11 cellular contexts compared by ENCODE assay signal in genomic region chr17:67836205-67836987, GRCh38. TPM values are rescaled to one million over a fixed set of nuclear protein-coding genes. Genes with fewer than 3 reads are reported as not detected.
DNase-seq lines count a peak whose midpoint lies in the region; ATAC-seq and TF ChIP-seq lines count a peak whose summit lies in the region.
"Had no signal": no experiment of that assay in that cellular context is flagged by ENCODE, and none has a peak within 500 bp of the region (broad histone marks: within the 10 kb centered on the region; RNA-seq: fewer than 3 reads in every experiment).

No MANE protein-coding gene starts in this region.

- H3K27ac Mint-ChIP-seq in activated T-cell treated with anti-CD3 and anti-CD28 coated beads, Interleukin-2, amount 50 U/mL, for 72 hours = peak overlapping the region; percentile 70
- no peak overlapping the region for H3K27ac Mint-ChIP-seq in stimulated activated effector memory CD8-positive, alpha-beta T cell treated with anti-CD3 and anti-CD28 coated beads, Interleukin-12 subunit alpha, Interleukin-12 subunit beta, amount 100 ng/mL, for 72 hours
- H3K27ac Mint-ChIP-seq in activated CD4-positive, alpha-beta T cell treated with anti-CD3 and anti-CD28 coated beads, Interleukin-2, amount 10 ng/mL, durations not matched to agents 7 days and 5 days = no peak overlapping the region

- intact Hi-C loops in transverse colon (cut with DNase I; ENCODE audit: low total_unique reads) = no loop called here

- no peaks in the 10 kb centered on the region for H3K9me3 ChIP-seq in RWPE2 (ENCODE audit: severe bottlenecking)
- no peaks in the 10 kb centered on the region for H3K9me3 ChIP-seq in transverse colon
- H3K9me3 ChIP-seq: left ventricle myocardium inferior, uterus had no signal

- DNase-seq in activated T-cell treated with anti-CD3 and anti-CD28 coated beads, Interleukin-2, amount 50 U/mL, for 72 hours = no peak
- DNase-seq in activated T-cell treated with anti-CD3 and anti-CD28 coated beads for 4 hours (no peak), RWPE2 (ENCODE audit: low spot score) (no peak), fibroblast of mammary gland (ENCODE audit: low read depth) (peak; percentile 39), iPS-NIHi7 (ENCODE audit: extremely low spot score) (no peak), transverse colon (no peak)
- DNase-seq in stimulated activated effector memory CD8-positive, alpha-beta T cell treated with anti-CD3 and anti-CD28 coated beads, Interleukin-12 subunit alpha, Interleukin-12 subunit beta, amount 100 ng/mL, for 72 hours (ENCODE audit: low spot score in 2 of 2) = no peak
- DNase-seq in activated CD4-positive, alpha-beta T cell treated with anti-CD3 and anti-CD28 coated beads, Interleukin-2, amount 10 ng/mL, durations not matched to agents 7 days and 5 days = no peak
- DNase-seq: AML-193, left ventricle myocardium inferior, uterus had no signal

- no peaks in the 10 kb centered on the region for H3K27me3 Mint-ChIP-seq in activated T-cell treated with anti-CD3 and anti-CD28 coated beads, Interleukin-2, amount 50 U/mL, for 72 hours (ENCODE audit: low read depth)
- no peaks in the 10 kb centered on the region for H3K27me3 Mint-ChIP-seq in activated CD4-positive, alpha-beta T cell treated with anti-CD3 and anti-CD28 coated beads, Interleukin-2, amount 10 ng/mL, durations not matched to agents 7 days and 5 days

- peaks cover 1 to 3% of the 10 kb centered on the region in 2 donors for H3K36me3 Mint-ChIP-seq in activated T-cell treated with anti-CD3 and anti-CD28 coated beads, Interleukin-2, amount 50 U/mL, for 72 hours (ENCODE audit: insufficient read depth in 2 of 2)
- H3K36me3 Mint-ChIP-seq in stimulated activated effector memory CD8-positive, alpha-beta T cell treated with anti-CD3 and anti-CD28 coated beads, Interleukin-12 subunit alpha, Interleukin-12 subunit beta, amount 100 ng/mL, for 72 hours = peaks cover 21% of the 10 kb centered on the region
- peaks cover 18% of the 10 kb centered on the region for H3K36me3 Mint-ChIP-seq in activated CD4-positive, alpha-beta T cell treated with anti-CD3 and anti-CD28 coated beads, Interleukin-2, amount 10 ng/mL, durations not matched to agents 7 days and 5 days (ENCODE audit: low read depth)

- POLR2A ChIA-PET in activated CD4-positive, alpha-beta T cell treated with anti-CD3 and anti-CD28 coated beads, Interleukin-2, amount 10 ng/mL, durations not matched to agents 7 days and 5 days (lab: Charles Lee) = interaction anchor here (0.6 kb wide), 1 partner anchor 379 kb away, joined by 3 read pairs; no protein-coding TSS in a partner anchor

- peaks cover 79% of the 10 kb centered on the region for H3K4me1 Mint-ChIP-seq in activated T-cell treated with anti-CD3 and anti-CD28 coated beads, Interleukin-2, amount 50 U/mL, for 72 hours (ENCODE audit: low read depth)
- H3K4me1 Mint-ChIP-seq in stimulated activated effector memory CD8-positive, alpha-beta T cell treated with anti-CD3 and anti-CD28 coated beads, Interleukin-12 subunit alpha, Interleukin-12 subunit beta, amount 100 ng/mL, for 72 hours = peaks cover 60% of the 10 kb centered on the region
- H3K4me1 Mint-ChIP-seq in activated CD4-positive, alpha-beta T cell treated with anti-CD3 and anti-CD28 coated beads, Interleukin-2, amount 10 ng/mL, durations not matched to agents 7 days and 5 days = peaks cover 34% of the 10 kb centered on the region

- H3K27ac ChIP-seq in RWPE2 (ENCODE audit: poor library complexity, severe bottlenecking) (peak overlapping the region; percentile 33), transverse colon (no peak overlapping the region)
- H3K27ac ChIP-seq: left ventricle myocardium inferior, uterus had no signal

- H3K36me3 ChIP-seq in RWPE2 (ENCODE audit: low read depth) (0 out of 2 replicates have a peak, but pooled peaks cover 8% of the 10 kb centered on the region), transverse colon (no peaks in the 10 kb centered on the region)
- H3K36me3 ChIP-seq: left ventricle myocardium inferior, uterus had no signal

- in situ Hi-C loops in transverse colon (cut with MboI; ENCODE audit: low pct_ligation_motif_present in 1 of 4, low pct_unique_long_range_greater_than_20kb in 1 of 4, low sequenced_read_pairs in 3 of 4) = no loop called here

- peaks cover 9% of the 10 kb centered on the region for H3K4me1 ChIP-seq in RWPE2 (ENCODE audit: insufficient read depth, poor library complexity, severe bottlenecking)
- H3K4me1 ChIP-seq in transverse colon = peaks cover 4 to 32% (median 17%) of the 10 kb centered on the region in 4 donors
- H3K4me1 ChIP-seq: uterus had no signal

- CTCF ChIA-PET in activated CD4-positive, alpha-beta T cell treated with anti-CD3 and anti-CD28 coated beads, Interleukin-2, amount 10 ng/mL, durations not matched to agents 7 days and 5 days (lab: Charles Lee) = interaction anchor here (0.6 to 1.9 kb wide), 3 partner anchors 13 to 361 kb away, joined by 3 to 5 read pairs (median 3); no protein-coding TSS in a partner anchor

- TF ChIP-seq CTCF in RWPE2 (IDR thresholded peaks at IDR 0.05; ENCODE audit: poor library complexity, severe bottlenecking) (no peak), fibroblast of mammary gland (conservative IDR thresholded peaks at IDR 0.05; ENCODE audit: control insufficient read depth, insufficient read depth, low read depth, low read length) (no peak), transverse colon (IDR thresholded peaks at IDR 0.05) (no peak)

- no peaks in the 10 kb centered on the region for H3K9me3 Mint-ChIP-seq in activated T-cell treated with anti-CD3 and anti-CD28 coated beads, Interleukin-2, amount 50 U/mL, for 72 hours
- H3K9me3 Mint-ChIP-seq in stimulated activated effector memory CD8-positive, alpha-beta T cell treated with anti-CD3 and anti-CD28 coated beads, Interleukin-12 subunit alpha, Interleukin-12 subunit beta, amount 100 ng/mL, for 72 hours = no peaks in the 10 kb centered on the region
- no peaks in the 10 kb centered on the region for H3K9me3 Mint-ChIP-seq in activated CD4-positive, alpha-beta T cell treated with anti-CD3 and anti-CD28 coated beads, Interleukin-2, amount 10 ng/mL, durations not matched to agents 7 days and 5 days

- no peak for TF ChIP-seq POLR2A in transverse colon (IDR thresholded peaks at IDR 0.05)

- TF ChIP-seq EP300 in transverse colon (IDR thresholded peaks at IDR 0.05; ENCODE audit: low read depth) = no peak

- peak; percentile 87 to 90 for ATAC-seq in activated T-cell treated with anti-CD3 and anti-CD28 coated beads, Interleukin-2, amount 50 U/mL, for 72 hours (replicated peaks in 1 of 2)
- ATAC-seq in RWPE2 (ENCODE audit: low read depth) = peak; percentile 71; the same call in 2 of the 3 replicates
- peak; percentile 90 for ATAC-seq in stimulated activated effector memory CD8-positive, alpha-beta T cell treated with anti-CD3 and anti-CD28 coated beads, Interleukin-12 subunit alpha, Interleukin-12 subunit beta, amount 100 ng/mL, for 72 hours

- H3K4me3 Mint-ChIP-seq in activated T-cell treated with anti-CD3 and anti-CD28 coated beads, Interleukin-2, amount 50 U/mL, for 72 hours = peak overlapping the region; percentile 54 to 88
- H3K4me3 Mint-ChIP-seq in stimulated activated effector memory CD8-positive, alpha-beta T cell treated with anti-CD3 and anti-CD28 coated beads, Interleukin-12 subunit alpha, Interleukin-12 subunit beta, amount 100 ng/mL, for 72 hours = peak overlapping the region; percentile 37
- H3K4me3 Mint-ChIP-seq in activated CD4-positive, alpha-beta T cell treated with anti-CD3 and anti-CD28 coated beads, Interleukin-2, amount 10 ng/mL, durations not matched to agents 7 days and 5 days = no peak overlapping the region

- no peaks in the 10 kb centered on the region for H3K27me3 ChIP-seq in RWPE2 (ENCODE audit: insufficient read depth, poor library complexity, severe bottlenecking)
- H3K27me3 ChIP-seq in transverse colon = no peaks in the 10 kb centered on the region
- H3K27me3 ChIP-seq: uterus had no signal

- H3K4me3 ChIP-seq in RWPE2 (ENCODE audit: severe bottlenecking) (no peak overlapping the region), fibroblast of mammary gland (ENCODE audit: control insufficient read depth, low read depth, low read length) (no peak overlapping the region), transverse colon (no peak overlapping the region)
- H3K4me3 ChIP-seq: left ventricle myocardium inferior, uterus had no signal

- WGBS in transverse colon (ENCODE audit: low coverage in 1 of 2), 2 donors = 42 to 63% methylated on average over 4 of the region's 4 CpGs

RNA-seq across cellular contexts. Expression of gene BPTF, which starts 11.1 kb away (rescaled TPM):
- total RNA-seq in activated T-cell treated with anti-CD3 and anti-CD28 coated beads, Interleukin-2, amount 50 U/mL, for 72 hours = 10 to 100 TPM; 86.9 to 95.1 TPM
- total RNA-seq in activated CD4-positive, alpha-beta T cell treated with anti-CD3 and anti-CD28 coated beads, Interleukin-2, amount 10 ng/mL, durations not matched to agents 7 days and 5 days = 100 to 1,000 TPM in 1 of 2 experiments, 10 to 100 TPM in 1; 98.1 to 114 TPM
- 100 to 1,000 TPM in 2 of 4 donors, 10 to 100 TPM in 2; 70.3 to 158 (median 86.7) TPM for total RNA-seq in transverse colon
